ENCODE assay signal across 10 cellular contexts in the genomic region with DNA sequence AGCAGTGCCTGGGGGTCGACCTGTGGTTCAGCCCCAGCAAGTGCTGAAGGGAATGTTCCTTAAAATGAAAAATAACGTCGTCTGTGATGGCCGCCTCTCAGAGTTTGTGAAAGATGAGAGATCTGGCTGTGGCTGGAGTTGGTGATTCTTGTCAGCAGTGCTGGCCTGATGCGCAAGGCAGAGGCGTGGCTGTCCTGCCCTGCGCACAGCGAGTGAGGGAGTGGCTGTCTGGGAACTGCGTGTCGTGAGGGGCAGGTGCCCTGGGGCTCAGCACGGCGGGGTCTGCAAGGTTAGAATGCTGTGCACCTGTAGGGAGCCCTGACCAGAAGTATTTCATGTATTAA. TPM values are rescaled to one million over a fixed set of nuclear protein-coding genes. Genes with fewer than 3 reads are reported as not detected.
A peak's percentile ranks its signal among the peaks of the same experiment; 100 is the strongest.
DNase-seq lines count a peak whose midpoint lies in the region; ATAC-seq and TF ChIP-seq lines count a peak whose summit lies in the region.
"Had no signal": no experiment of that assay in that cellular context is flagged by ENCODE, and none has a peak within 500 bp of the region (broad histone marks: within the 10 kb centered on the region; RNA-seq: fewer than 3 reads in every experiment).

No MANE protein-coding gene starts in this region.

- TF ChIP-seq CTCF in Peyer's patch (IDR thresholded peaks at IDR 0.05) (no peak), foreskin fibroblast (IDR thresholded peaks at IDR 0.05; ENCODE audit: low read depth, low read length) (no peak)

- no peaks in the 10 kb centered on the region for H3K27me3 ChIP-seq in Peyer's patch

- DNase-seq in COLO668 (lab: John Stamatoyannopoulos, UW; ENCODE audit: unreplicated experiment) (peak; percentile 37), Peyer's patch (peak in 2 of 3 donors; percentile 27 to 56), sciatic nerve (ENCODE audit: low spot score) (no peak), foreskin fibroblast (no peak), SW 1271 (lab: John Stamatoyannopoulos, UW) (no peak), NCI-H2081 treated with DMSO at 0.1 percent for 48 hours (lab: John Stamatoyannopoulos, UW) (no peak), left lobe of liver (ENCODE audit: low spot score) (no peak)
- no peak for DNase-seq in central memory CD8-positive, alpha-beta T cell (ENCODE audit: low spot score in 2 of 2)
- DNase-seq: GDM1, NCI-H1436 had no signal

- peaks cover 24% of the 10 kb centered on the region for H3K36me3 Mint-ChIP-seq in central memory CD8-positive, alpha-beta T cell (ENCODE audit: insufficient read depth)

- H3K27ac ChIP-seq in Peyer's patch: peak overlapping the region; percentile 64 to 100 (median 77)

- TF ChIP-seq POLR2A in Peyer's patch (IDR thresholded peaks at IDR 0.05): no peak

- no peaks in the 10 kb centered on the region for H3K9me3 Mint-ChIP-seq in central memory CD8-positive, alpha-beta T cell

- peaks cover 43% of the 10 kb centered on the region for H3K4me1 Mint-ChIP-seq in central memory CD8-positive, alpha-beta T cell

- no peak for ATAC-seq in central memory CD8-positive, alpha-beta T cell (replicated peaks; ENCODE audit: extremely low read depth, poor library complexity, severe bottlenecking)
- ATAC-seq in sciatic nerve: peak; percentile 21
- no peak for ATAC-seq in left lobe of liver

- no peaks in the 10 kb centered on the region for H3K27me3 Mint-ChIP-seq in central memory CD8-positive, alpha-beta T cell

- peak overlapping the region; percentile 99 for H3K27ac Mint-ChIP-seq in central memory CD8-positive, alpha-beta T cell (ENCODE audit: low read depth)

- H3K4me3 ChIP-seq in Peyer's patch (peak overlapping the region in 1 of 4 donors; percentile 6), foreskin fibroblast (ENCODE audit: low read depth in 1 of 2, low read length in 2 of 2) (no peak overlapping the region)

- intact Hi-C loops in sciatic nerve (cut with DNase I): no loop called here

- H3K4me1 ChIP-seq in Peyer's patch: peaks cover 0 to 45% (median 10%) of the 10 kb centered on the region in 4 donors

- H3K36me3 ChIP-seq in Peyer's patch: no peaks in the 10 kb centered on the region

- no peaks in the 10 kb centered on the region for H3K9me3 ChIP-seq in Peyer's patch

- H3K4me3 Mint-ChIP-seq in central memory CD8-positive, alpha-beta T cell: peak overlapping the region; percentile 80

RNA-seq across cellular contexts. Expression of a gene that starts 8.8 kb away (rescaled TPM):
- total RNA-seq in Peyer's patch: 10 to 100 TPM in 1 of 4 donors, 1 to 10 TPM in 3; 2.1 to 41.3 (median 7.6) TPM
- 80.3 TPM for total RNA-seq in sciatic nerve
- 4.5 TPM for total RNA-seq in left lobe of liver

Comparison
In these comparisons a context has a peak if more than half of its experiments do, and no peak if none do; other contexts are left out.
1. DNase-seq: peak in COLO668 (single experiment) and Peyer's patch (2 of 3); none in central memory CD8-positive, alpha-beta T cell (0 of 2), sciatic nerve (single experiment), foreskin fibroblast (0 of 2), SW 1271 (0 of 2), NCI-H2081 treated with DMSO at 0.1 percent for 48 hours (single experiment) and left lobe of liver (single experiment).